ENCODE assay signal across 19 cellular contexts in genomic region chr22:45684752-45685359, GRCh38.
"Had no signal": no experiment of that assay in that cellular context is flagged by ENCODE, and none has a peak within 500 bp of the region (broad histone marks: within the 10 kb centered on the region; RNA-seq: fewer than 3 reads in every experiment).

No MANE protein-coding gene starts in this region.

- DNase-seq: activated CD4-positive, alpha-beta T cell treated with anti-CD3 and anti-CD28 coated beads, Interleukin-2, amount 50 U/mL, for 1 hour; activated CD4-positive, CD25-positive, alpha-beta regulatory T cell; activated naive CD4-positive, alpha-beta T cell treated with anti-CD3 and anti-CD28 coated beads for 36 hours; activated T-cell treated with anti-CD3 and anti-CD28 coated beads for 4 hours; effector memory CD8-positive, alpha-beta T cell; immature natural killer cell; left colon; occipital lobe; stimulated activated CD4-positive, alpha-beta T cell treated with anti-CD3 and anti-CD28 coated beads, Interleukin-12 subunit alpha, Interleukin-12 subunit beta, amount 100 ng/mL, for 4 hours; stimulated activated CD4-positive, alpha-beta T cell treated with anti-CD3 and anti-CD28 coated beads, Interleukin-2, amount 100 ng/mL, for 48 hours; stimulated activated naive CD4-positive, alpha-beta T cell treated with Interleukin-2 at 50 U/mL for 16 hours; upper lobe of left lung had no signal

- H3K36me3 ChIP-seq: suprapubic skin had no signal

- H3K27ac ChIP-seq: epithelial cell of prostate, suprapubic skin, upper lobe of left lung had no signal

- H3K36me3 Mint-ChIP-seq: immature natural killer cell had no signal

- H3K27me3 ChIP-seq: suprapubic skin, upper lobe of left lung had no signal

- H3K27ac Mint-ChIP-seq: activated naive CD4-positive, alpha-beta T cell treated with anti-CD3 and anti-CD28 coated beads for 36 hours; activated T-helper 17 cell treated with anti-CD3 and anti-CD28 coated beads, Interleukin-2, amount 50 U/mL, for 72 hours; effector memory CD8-positive, alpha-beta T cell; immature natural killer cell; nephron; T-helper 1 cell treated with Interleukin-12 subunit alpha and Interleukin-12 subunit beta and Interleukin-4 antibody, amounts not matched to agents 30 μg/mL and 1 μg/mL, for 36 hours had no signal

- H3K4me3 Mint-ChIP-seq: activated naive CD4-positive, alpha-beta T cell treated with anti-CD3 and anti-CD28 coated beads for 36 hours; activated T-helper 17 cell treated with anti-CD3 and anti-CD28 coated beads, Interleukin-2, amount 50 U/mL, for 72 hours; central memory CD8-positive, alpha-beta T cell; effector memory CD8-positive, alpha-beta T cell; immature natural killer cell; nephron; T-helper 1 cell treated with Interleukin-12 subunit alpha and Interleukin-12 subunit beta and Interleukin-4 antibody, amounts not matched to agents 30 μg/mL and 1 μg/mL, for 36 hours had no signal

- H3K4me1 Mint-ChIP-seq: activated T-helper 17 cell treated with anti-CD3 and anti-CD28 coated beads, Interleukin-2, amount 50 U/mL, for 72 hours had no signal

- H3K9me3 Mint-ChIP-seq: activated naive CD4-positive, alpha-beta T cell treated with anti-CD3 and anti-CD28 coated beads for 36 hours; activated T-helper 17 cell treated with anti-CD3 and anti-CD28 coated beads, Interleukin-2, amount 50 U/mL, for 72 hours; central memory CD8-positive, alpha-beta T cell; effector memory CD8-positive, alpha-beta T cell; immature natural killer cell; nephron; T-helper 1 cell treated with Interleukin-12 subunit alpha and Interleukin-12 subunit beta and Interleukin-4 antibody, amounts not matched to agents 30 μg/mL and 1 μg/mL, for 36 hours had no signal

- ATAC-seq: activated T-helper 17 cell treated with anti-CD3 and anti-CD28 coated beads, Interleukin-2, amount 50 U/mL, for 72 hours; effector memory CD8-positive, alpha-beta T cell; left colon; sciatic nerve had no signal

- H3K9me3 ChIP-seq: suprapubic skin, upper lobe of left lung had no signal

- H3K27me3 Mint-ChIP-seq: activated T-helper 17 cell treated with anti-CD3 and anti-CD28 coated beads, Interleukin-2, amount 50 U/mL, for 72 hours; central memory CD8-positive, alpha-beta T cell; effector memory CD8-positive, alpha-beta T cell had no signal

- H3K4me3 ChIP-seq: suprapubic skin, upper lobe of left lung had no signal
